Comparison of ENCODE assay signal across 14 cellular contexts in genomic region chr2:181798022-181798421, GRCh38.
DNase-seq lines count a peak whose midpoint lies in the region; ATAC-seq and TF ChIP-seq lines count a peak whose summit lies in the region.
"Had no signal": no experiment of that assay in that cellular context is flagged by ENCODE, and none has a peak within 500 bp of the region (broad histone marks: within the 10 kb centered on the region; RNA-seq: fewer than 3 reads in every experiment).

No MANE protein-coding gene starts in this region.

- no peaks in the 10 kb centered on the region for H3K36me3 Mint-ChIP-seq in activated CD4-positive, alpha-beta memory T cell treated with anti-CD3 and anti-CD28 coated beads for 36 hours
- H3K36me3 Mint-ChIP-seq: CD4-positive, CD25-positive, alpha-beta regulatory T cell; CD8-positive, alpha-beta T cell had no signal

- ATAC-seq in Panc1, result no peak
- ATAC-seq: CD8-positive, alpha-beta T cell had no signal

- POLR2A ChIA-PET in Panc1 (lab: Charles Lee), result no interaction called here
- POLR2A ChIA-PET in activated CD4-positive, alpha-beta memory T cell treated with anti-CD3 and anti-CD28 coated beads for 36 hours (lab: Charles Lee), result no interaction called here

- H3K9me3 Mint-ChIP-seq in activated CD4-positive, alpha-beta memory T cell treated with anti-CD3 and anti-CD28 coated beads for 36 hours, result peaks cover 1% of the 10 kb centered on the region

- H3K4me1 ChIP-seq in Panc1 (ENCODE audit: control insufficient read depth, insufficient read depth, low read length) (no peaks in the 10 kb centered on the region), adipocyte (ENCODE audit: control insufficient read depth, insufficient read depth, low read length) (no peaks in the 10 kb centered on the region)
- H3K4me1 ChIP-seq: Caco-2, HAP-1 had no signal

- DNase-seq in Panc1 (ENCODE audit: low read depth, low spot score) (no peak), adipocyte (ENCODE audit: low read depth) (peak; percentile 37), fibroblast of pulmonary artery (ENCODE audit: low read depth) (peak; percentile 52), C1 segment of cervical spinal cord (lab: John Stamatoyannopoulos, UW) (no peak), HCEC 1CT (no peak)
- no peak for DNase-seq in activated CD4-positive, alpha-beta memory T cell treated with anti-CD3 and anti-CD28 coated beads for 36 hours
- DNase-seq: Caco-2; CD4-positive, CD25-positive, alpha-beta regulatory T cell; CD8-positive, alpha-beta T cell; DMS153; DND-41; GOT3 had no signal

- H3K27me3 Mint-ChIP-seq in activated CD4-positive, alpha-beta memory T cell treated with anti-CD3 and anti-CD28 coated beads for 36 hours, result peaks cover 9% of the 10 kb centered on the region
- H3K27me3 Mint-ChIP-seq: CD4-positive, CD25-positive, alpha-beta regulatory T cell had no signal

- H3K4me3 ChIP-seq in Panc1 (ENCODE audit: low read depth in 2 of 2, low read length in 2 of 2) (no peak overlapping the region), adipocyte (ENCODE audit: low read length) (no peak overlapping the region), fibroblast of pulmonary artery (replicated peaks; ENCODE audit: low read depth, low read length) (no peak overlapping the region)
- H3K4me3 ChIP-seq: HAP-1 had no signal

- no peak for TF ChIP-seq CTCF in Panc1 (IDR thresholded peaks at IDR 0.05)
- no peak for TF ChIP-seq CTCF in fibroblast of pulmonary artery (IDR thresholded peaks at IDR 0.05; ENCODE audit: low read length, missing control alignments)

- no peak overlapping the region for H3K27ac Mint-ChIP-seq in activated CD4-positive, alpha-beta memory T cell treated with anti-CD3 and anti-CD28 coated beads for 36 hours
- H3K27ac Mint-ChIP-seq: CD4-positive, CD25-positive, alpha-beta regulatory T cell; CD8-positive, alpha-beta T cell had no signal

- H3K9me3 ChIP-seq in Panc1 (ENCODE audit: control insufficient read depth, insufficient read depth, low read depth, low read length) (peaks cover 29% of the 10 kb centered on the region), adipocyte (ENCODE audit: control insufficient read depth, low read length) (no peaks in the 10 kb centered on the region)
- H3K9me3 ChIP-seq: Caco-2, HAP-1 had no signal

- in situ Hi-C loops in Panc1 (cut with HindIII; ENCODE audit: low pct_unique_long_range_greater_than_20kb, low sequenced_read_pairs), result no loop called here

- no TSS peak for BruUV-seq in Panc1 (replicated peaks; lab: Mats Ljungman, UMichigan)

- no peaks in the 10 kb centered on the region for H3K27me3 ChIP-seq in Panc1 (ENCODE audit: control insufficient read depth, insufficient read depth, low read length)
- H3K27me3 ChIP-seq in adipocyte (replicated peaks; ENCODE audit: control insufficient read depth, insufficient read depth, low read length), result no peaks in the 10 kb centered on the region

- no peak overlapping the region for H3K9ac ChIP-seq in adipocyte (ENCODE audit: low read length)

- intact Hi-C loops in Panc1 (cut with micrococcal nuclease; ENCODE audit: unreplicated experiment), result no loop called here
- intact Hi-C loops in activated CD4-positive, alpha-beta memory T cell treated with anti-CD3 and anti-CD28 coated beads for 36 hours (cut with micrococcal nuclease), result no loop called here

- H3K4me3 Mint-ChIP-seq in activated CD4-positive, alpha-beta memory T cell treated with anti-CD3 and anti-CD28 coated beads for 36 hours, result no peak overlapping the region
- H3K4me3 Mint-ChIP-seq: CD4-positive, CD25-positive, alpha-beta regulatory T cell; CD8-positive, alpha-beta T cell had no signal

- H3K4me1 Mint-ChIP-seq in activated CD4-positive, alpha-beta memory T cell treated with anti-CD3 and anti-CD28 coated beads for 36 hours (ENCODE audit: low read depth), result peaks cover 2% of the 10 kb centered on the region
- H3K4me1 Mint-ChIP-seq: CD4-positive, CD25-positive, alpha-beta regulatory T cell had no signal

- CTCF ChIA-PET in Panc1 (lab: Charles Lee), result no interaction called here
- CTCF ChIA-PET in activated CD4-positive, alpha-beta memory T cell treated with anti-CD3 and anti-CD28 coated beads for 36 hours (lab: Charles Lee), result interaction anchor here (1.2 kb wide), 1 partner anchor 83 kb away, joined by 5 read pairs; no protein-coding TSS in a partner anchor

- no peaks in the 10 kb centered on the region for H3K36me3 ChIP-seq in Panc1 (ENCODE audit: control insufficient read depth, insufficient read depth, low read length)
- no peaks in the 10 kb centered on the region for H3K36me3 ChIP-seq in adipocyte (ENCODE audit: control insufficient read depth, insufficient read depth, low read length, severe bottlenecking)
- H3K36me3 ChIP-seq: HAP-1 had no signal

- peak overlapping the region; percentile 32 for H3K27ac ChIP-seq in Panc1 (ENCODE audit: low read length)
- H3K27ac ChIP-seq: C4-2B had no signal

Comparison
In these comparisons a context has a peak if more than half of its experiments do, and no peak if none do; other contexts are left out.
1. DNase-seq: peak in adipocyte (single experiment) and fibroblast of pulmonary artery (single experiment); none in Panc1 (single experiment), C1 segment of cervical spinal cord (0 of 14), HCEC 1CT (single experiment) and activated CD4-positive, alpha-beta memory T cell treated with anti-CD3 and anti-CD28 coated beads for 36 hours (single experiment).